In genomic region chr1:42133809-42134526, GRCh38 we compare ENCODE assay signal across 2 cellular contexts.
TF ChIP-seq lines count a peak whose summit lies in the region.

No MANE protein-coding gene starts in this region.

TF ChIP-seq in GM23338, 12 proteins besides CTCF, POLR2A, EP300 and RAD21:
- no peak for TF ChIP-seq CREB1 (CRISPR knock-in tag; IDR thresholded peaks at IDR 0.05; ENCODE audit: low read depth)
- TF ChIP-seq EZH2phosphoT487 (IDR thresholded peaks at IDR 0.05; ENCODE audit: unreplicated experiment), result no peak
- TF ChIP-seq POLR2AphosphoS5 (IDR thresholded peaks at IDR 0.05; ENCODE audit: low read depth), result no peak
- TF ChIP-seq NANOG (IDR thresholded peaks at IDR 0.05; ENCODE audit: borderline replicate concordance), result no peak
- no peak for TF ChIP-seq ZNF331 (CRISPR knock-in tag; IDR thresholded peaks at IDR 0.05; ENCODE audit: low read depth)
- no peak for TF ChIP-seq STAT1 (IDR thresholded peaks at IDR 0.05; ENCODE audit: unreplicated experiment)
- TF ChIP-seq EZH2 (IDR thresholded peaks at IDR 0.05; ENCODE audit: low read depth, unreplicated experiment), result no peak
- TF ChIP-seq JUNB (IDR thresholded peaks at IDR 0.05; ENCODE audit: unreplicated experiment), result no peak
- no peak for TF ChIP-seq ETS1 (IDR thresholded peaks at IDR 0.05)
- no peak for TF ChIP-seq ZNF114 (CRISPR knock-in tag; IDR thresholded peaks at IDR 0.05)
- no peak for TF ChIP-seq REST (IDR thresholded peaks at IDR 0.05; ENCODE audit: unreplicated experiment)
- TF ChIP-seq ZNF462 (CRISPR knock-in tag; IDR thresholded peaks at IDR 0.05), result no peak

TF ChIP-seq in GM12878, 131 proteins besides CTCF, POLR2A, EP300 and RAD21:
- TF ChIP-seq ZBTB40 (IDR thresholded peaks at IDR 0.05; ENCODE audit: borderline replicate concordance) (peak; percentile 57; the same call in 1 of the 2 replicates), ATF2 (IDR thresholded peaks at IDR 0.05; ENCODE audit: low read length) (no peak)
